In genomic region chrX:104098151-104098808, GRCh38 we compare ENCODE assay signal across 8 cellular contexts. TPM values are rescaled to one million over a fixed set of nuclear protein-coding genes. Genes with fewer than 3 reads are reported as not detected.
DNase-seq lines count a peak whose midpoint lies in the region; ATAC-seq lines count a peak whose summit lies in the region.

No MANE protein-coding gene starts in this region.

- no peaks in the 10 kb centered on the region for H3K27me3 Mint-ChIP-seq in CD4-positive, CD25-positive, alpha-beta regulatory T cell

- no peaks in the 10 kb centered on the region for H3K9me3 ChIP-seq in CD4-positive, CD25-positive, alpha-beta regulatory T cell (ENCODE audit: control insufficient read depth in 2 of 2, low read length in 2 of 2)

- no peaks in the 10 kb centered on the region for H3K4me1 ChIP-seq in CD4-positive, CD25-positive, alpha-beta regulatory T cell (ENCODE audit: control insufficient read depth, insufficient read depth, low read length, poor library complexity, severe bottlenecking)

- H3K36me3 Mint-ChIP-seq in CD4-positive, CD25-positive, alpha-beta regulatory T cell = no peaks in the 10 kb centered on the region

- no peak overlapping the region for H3K27ac ChIP-seq in CD4-positive, CD25-positive, alpha-beta regulatory T cell (ENCODE audit: insufficient read depth, low read length, poor library complexity, severe bottlenecking)

- peak; percentile 49 to 82 (median 63) for DNase-seq in CD4-positive, CD25-positive, alpha-beta regulatory T cell
- DNase-seq in NCI-H69 (lab: John Stamatoyannopoulos, UW) (peak; percentile 73), fibroblast of gingiva (ENCODE audit: low read depth) (peak; percentile 55), nucleus accumbens (lab: John Stamatoyannopoulos, UW) (peak in 34 of 56 donors; percentile 1 to 64 (median 17))
- DNase-seq in activated CD8-positive, alpha-beta memory T cell treated with anti-CD3 and anti-CD28 coated beads, Interleukin-2, amount 50 U/mL, for 1 hour (ENCODE audit: extremely low read depth) = peak; percentile 17

- H3K9me3 Mint-ChIP-seq in CD4-positive, CD25-positive, alpha-beta regulatory T cell = no peaks in the 10 kb centered on the region

- peak overlapping the region in 1 of 4 donors; percentile 32 for H3K4me3 Mint-ChIP-seq in CD4-positive, CD25-positive, alpha-beta regulatory T cell

- ATAC-seq in CD4-positive, CD25-positive, alpha-beta regulatory T cell (ENCODE audit: low read depth in 2 of 2) = peak in 1 of 2 donors; percentile 43
- ATAC-seq in GM19023 (IDR thresholded peaks at IDR 0.05; ENCODE audit: unreplicated experiment) (peak; percentile 72), HG03558 (IDR thresholded peaks at IDR 0.05; ENCODE audit: extremely low read depth, unreplicated experiment) (peak; percentile 67), HG03139 (IDR thresholded peaks at IDR 0.05; ENCODE audit: unreplicated experiment) (no peak)

- no peak overlapping the region for H3K4me3 ChIP-seq in CD4-positive, CD25-positive, alpha-beta regulatory T cell (ENCODE audit: low read depth, low read length)

- H3K36me3 ChIP-seq in CD4-positive, CD25-positive, alpha-beta regulatory T cell (ENCODE audit: control insufficient read depth, insufficient read depth, low read length) = no peaks in the 10 kb centered on the region

- peaks cover 0 to 4% (median 0%) of the 10 kb centered on the region in 4 donors for H3K4me1 Mint-ChIP-seq in CD4-positive, CD25-positive, alpha-beta regulatory T cell

- no peaks in the 10 kb centered on the region for H3K27me3 ChIP-seq in CD4-positive, CD25-positive, alpha-beta regulatory T cell (ENCODE audit: control insufficient read depth, insufficient read depth, low read length)

- H3K27ac Mint-ChIP-seq in CD4-positive, CD25-positive, alpha-beta regulatory T cell = peak overlapping the region in 1 of 3 donors; percentile 47

RNA-seq across cellular contexts. Expression of gene ZCCHC18, which starts 14.0 kb away (rescaled TPM):
- 4.3 TPM for total RNA-seq in CD4-positive, CD25-positive, alpha-beta regulatory T cell
- 1 to 10 TPM; 1.9 to 4.6 (median 4.2) TPM for polyA plus RNA-seq in CD4-positive, CD25-positive, alpha-beta regulatory T cell

RNA-seq across cellular contexts. Expression of gene TMSB15C, which starts 22.2 kb away (rescaled TPM):
- total RNA-seq in CD4-positive, CD25-positive, alpha-beta regulatory T cell = 3.8 TPM
- under 1 TPM; 0.16 to 0.63 (median 0.39) TPM for polyA plus RNA-seq in CD4-positive, CD25-positive, alpha-beta regulatory T cell

RNA-seq across cellular contexts. Expression of gene H2BW2, which starts 58.5 kb away (rescaled TPM):
- not detected for total RNA-seq in CD4-positive, CD25-positive, alpha-beta regulatory T cell
- polyA plus RNA-seq in CD4-positive, CD25-positive, alpha-beta regulatory T cell = not detected

RNA-seq across cellular contexts. Expression of gene SLC25A53, which starts 58.5 kb away (rescaled TPM):
- 11.9 TPM for total RNA-seq in CD4-positive, CD25-positive, alpha-beta regulatory T cell
- 10 to 100 TPM in 1 of 4 donors, 1 to 10 TPM in 3; 6.6 to 11.8 (median 7.7) TPM for polyA plus RNA-seq in CD4-positive, CD25-positive, alpha-beta regulatory T cell

Comparison
In these comparisons a context has a peak if more than half of its experiments do, and no peak if none do; other contexts are left out.
1. DNase-seq: peak in every context shown above with its lines; median percentile 73 in NCI-H69; 63 in CD4-positive, CD25-positive, alpha-beta regulatory T cell; 55 in fibroblast of gingiva; 17 in activated CD8-positive, alpha-beta memory T cell treated with anti-CD3 and anti-CD28 coated beads, Interleukin-2, amount 50 U/mL, for 1 hour; 17 in nucleus accumbens.